In the genomic region with DNA sequence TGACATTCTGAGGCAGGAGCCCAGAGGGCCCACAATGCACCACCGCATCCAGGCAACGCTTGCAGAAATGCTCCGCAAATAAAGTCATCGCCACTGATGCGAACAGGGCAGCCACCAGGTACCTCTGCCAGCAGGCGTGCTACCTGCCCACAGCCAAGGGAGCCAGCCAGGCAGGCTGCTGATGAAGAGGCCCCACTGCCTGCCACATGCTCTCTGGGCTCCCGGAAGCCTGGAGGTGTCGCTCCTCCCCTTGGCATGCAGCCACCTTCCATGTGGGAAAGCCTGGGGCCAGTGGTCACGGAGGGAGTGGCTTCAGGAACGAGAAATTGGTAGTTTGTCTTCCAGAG, we compare ENCODE assay signal across 13 cellular contexts. TPM values are rescaled to one million over a fixed set of nuclear protein-coding genes. Genes with fewer than 3 reads are reported as not detected.
A peak's percentile ranks its signal among the peaks of the same experiment; 100 is the strongest.
DNase-seq lines count a peak whose midpoint lies in the region; ATAC-seq lines count a peak whose summit lies in the region.
"Had no signal": no experiment of that assay in that cellular context is flagged by ENCODE, and none has a peak within 500 bp of the region (broad histone marks: within the 10 kb centered on the region; RNA-seq: fewer than 3 reads in every experiment).

No MANE protein-coding gene starts in this region.

- H3K4me3 ChIP-seq in SJCRH30, result no peak overlapping the region

- peaks cover 3% of the 10 kb centered on the region; the same call in 1 of the 2 replicates for H3K4me1 ChIP-seq in SJCRH30

- H3K27ac ChIP-seq in SJCRH30 (no peak overlapping the region), substantia nigra (ENCODE audit: low read depth, low read length, poor library complexity, severe bottlenecking) (no peak overlapping the region)
- H3K27ac ChIP-seq: epithelial cell of prostate had no signal

- ATAC-seq in GM19328 (IDR thresholded peaks at IDR 0.05; ENCODE audit: unreplicated experiment), result no peak
- no peak for ATAC-seq in HG03108 (IDR thresholded peaks at IDR 0.05; ENCODE audit: unreplicated experiment)
- ATAC-seq: left ventricle myocardium superior, WTC11 had no signal

- H3K27me3 ChIP-seq in SJCRH30, result no peaks in the 10 kb centered on the region

- no peaks in the 10 kb centered on the region for H3K9me3 ChIP-seq in SJCRH30 (replicated peaks)

- DNase-seq in DMS153 treated with DMSO at 0.1 percent for 48 hours (lab: John Stamatoyannopoulos, UW; ENCODE audit: unreplicated experiment) (peak; percentile 14), KBM-7 (peak; percentile 79), SJCRH30 (peak; percentile 79 to 84), left kidney (ENCODE audit: low read depth, low spot score) (peak; percentile 57), GDM1 (lab: John Stamatoyannopoulos, UW) (no peak), substantia nigra (lab: John Stamatoyannopoulos, UW) (no peak)
- DNase-seq: activated naive CD8-positive, alpha-beta T cell treated with anti-CD3 and anti-CD28 coated beads for 36 hours; left ventricle myocardium superior; NCI-H526 treated with DMSO at 0.1 percent for 48 hours had no signal

- in situ Hi-C loops in KBM-7 (cut with MboI; ENCODE audit: low pct_unique_long_range_greater_than_20kb, low sequenced_read_pairs), result no loop called here

- no peaks in the 10 kb centered on the region for H3K36me3 ChIP-seq in SJCRH30

RNA-seq across cellular contexts. Expression of a gene that starts 14.7 kb away (rescaled TPM):
- total RNA-seq in SJCRH30 (2014; rRNA removed; shearing (Covaris generic)), result 0.40 and 0.63 TPM in 2 replicates

RNA-seq across cellular contexts. Expression of a gene that starts 29.6 kb away (rescaled TPM):
- total RNA-seq in SJCRH30 (2014; rRNA removed; shearing (Covaris generic)), result 92.3 and 98.0 TPM in 2 replicates

Comparison
In these comparisons a context has a peak if more than half of its experiments do, and no peak if none do; other contexts are left out.
1. DNase-seq: peak in DMS153 treated with DMSO at 0.1 percent for 48 hours (single experiment), KBM-7 (single experiment), SJCRH30 (2 of 2) and left kidney (single experiment); none in GDM1 (single experiment) and substantia nigra (0 of 49).